In the genomic region with DNA sequence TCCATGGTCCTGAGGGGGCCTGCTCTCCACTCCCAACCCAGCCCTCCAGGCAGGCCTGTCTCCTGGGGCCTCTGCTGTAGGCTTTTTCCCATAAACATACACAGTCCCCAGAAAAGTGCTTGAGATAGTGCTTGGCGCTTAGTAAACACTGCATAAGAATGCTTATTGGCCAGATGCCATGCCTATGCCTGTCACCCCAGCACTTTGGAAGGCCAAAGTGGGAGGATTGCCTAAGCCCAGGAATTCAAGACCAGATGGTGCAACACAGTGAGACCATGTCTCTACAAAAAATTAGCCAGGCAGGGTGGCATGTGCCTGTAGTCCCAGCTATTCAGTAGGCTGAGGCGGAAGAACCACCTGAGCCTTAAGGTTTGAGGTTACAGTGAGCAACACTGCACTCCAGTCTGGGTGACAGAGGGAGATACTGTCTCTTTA, we compare ENCODE assay signal across 12 cellular contexts. TPM values are rescaled to one million over a fixed set of nuclear protein-coding genes. Genes with fewer than 3 reads are reported as not detected.
DNase-seq lines count a peak whose midpoint lies in the region; ATAC-seq and TF ChIP-seq lines count a peak whose summit lies in the region.
"Had no signal": no experiment of that assay in that cellular context is flagged by ENCODE, and none has a peak within 500 bp of the region (broad histone marks: within the 10 kb centered on the region; RNA-seq: fewer than 3 reads in every experiment).

No MANE protein-coding gene starts in this region.

- no peak for TF ChIP-seq POLR2A in erythroblast (IDR thresholded peaks at IDR 0.05; ENCODE audit: low read length)

- H3K27ac ChIP-seq in SK-N-MC, result peak overlapping the region; percentile 62; the same call in 1 of the 2 replicates
- no peak overlapping the region for H3K27ac ChIP-seq in heart right ventricle
- no peak overlapping the region for H3K27ac ChIP-seq in aorta (ENCODE audit: low read depth in 1 of 2, low read length in 2 of 2)
- H3K27ac ChIP-seq: BLaER1 treated with 17β-estradiol and CSF1 and Interleukin-3, amounts not matched to agents 10 nM and 100 nM had no signal

- H3K4me3 ChIP-seq in SK-N-MC (no peak overlapping the region; the same call in 1 of the 2 replicates), heart right ventricle (no peak overlapping the region), aorta (ENCODE audit: low read length in 2 of 2) (no peak overlapping the region)
- H3K4me3 ChIP-seq: BLaER1 treated with 17β-estradiol and CSF1 and Interleukin-3, amounts not matched to agents 10 nM and 100 nM; HAP-1 had no signal

- H3K4me1 ChIP-seq in heart right ventricle, result peaks cover 0 to 7% (median 0%) of the 10 kb centered on the region in 9 donors
- no peaks in the 10 kb centered on the region for H3K4me1 ChIP-seq in aorta (ENCODE audit: control insufficient read depth in 1 of 2, insufficient read depth in 2 of 2, low read length in 2 of 2)
- H3K4me1 ChIP-seq: BLaER1 treated with 17β-estradiol and CSF1 and Interleukin-3, amounts not matched to agents 10 nM and 100 nM had no signal

- 57 to 61% methylated on average over 2 of the region's 2 CpGs for WGBS in heart right ventricle, 2 donors
- WGBS in aorta, 2 donors, result 58 to 60% methylated on average over 2 of the region's 2 CpGs

- no peaks in the 10 kb centered on the region for H3K9me3 ChIP-seq in SK-N-MC (ENCODE audit: low read depth, low read length)
- H3K9me3 ChIP-seq in heart right ventricle, result no peaks in the 10 kb centered on the region
- no peaks in the 10 kb centered on the region for H3K9me3 ChIP-seq in aorta (ENCODE audit: control insufficient read depth, low read length)
- H3K9me3 ChIP-seq: BLaER1 treated with 17β-estradiol and CSF1 and Interleukin-3, amounts not matched to agents 10 nM and 100 nM; HAP-1 had no signal

- H3K27me3 ChIP-seq in heart right ventricle (no peaks in the 10 kb centered on the region), aorta (ENCODE audit: control insufficient read depth in 1 of 2, insufficient read depth in 2 of 2, low read length in 1 of 2) (no peaks in the 10 kb centered on the region)
- H3K27me3 ChIP-seq: BLaER1 treated with 17β-estradiol and CSF1 and Interleukin-3, amounts not matched to agents 10 nM and 100 nM had no signal

- DNase-seq in NCI-H82 (lab: John Stamatoyannopoulos, UW), result peak; percentile 71
- DNase-seq in NCI-H82 treated with DMSO at 0.1 percent for 48 hours (lab: John Stamatoyannopoulos, UW; ENCODE audit: unreplicated experiment), result no peak
- DNase-seq in SK-N-MC (ENCODE audit: low read depth, low spot score), result no peak
- peak in 1 of 2 donors; percentile 8 for DNase-seq in heart right ventricle
- DNase-seq in aorta, result no peak
- no peak for DNase-seq in erythroblast (lab: John Stamatoyannopoulos, UW)
- DNase-seq: activated naive CD8-positive, alpha-beta T cell treated with anti-CD3 and anti-CD28 coated beads, Interleukin-2, amount 10 ng/mL, durations not matched to agents 7 days and 5 days; stimulated activated CD8-positive, alpha-beta memory T cell treated with anti-CD3 and anti-CD28 coated beads, Interleukin-4, amount 100 ng/mL, for 48 hours had no signal

- intact Hi-C loops in heart right ventricle (cut with DNase I), result no loop called here
- intact Hi-C loops in aorta (cut with DNase I), result no loop called here

- peak; percentile 16 to 87 (median 62) for ATAC-seq in heart right ventricle
- ATAC-seq in aorta (ENCODE audit: low FRiP score), result peak; percentile 36
- no peak for ATAC-seq in GM18519 (IDR thresholded peaks at IDR 0.05; ENCODE audit: low FRiP score, unreplicated experiment)
- no peak for ATAC-seq in HG03135 (IDR thresholded peaks at IDR 0.05; ENCODE audit: unreplicated experiment)

- H3K36me3 ChIP-seq in SK-N-MC (ENCODE audit: insufficient read depth, low read length), result no peaks in the 10 kb centered on the region
- no peaks in the 10 kb centered on the region for H3K36me3 ChIP-seq in heart right ventricle
- no peaks in the 10 kb centered on the region for H3K36me3 ChIP-seq in aorta (ENCODE audit: control insufficient read depth in 1 of 2, insufficient read depth in 2 of 2, low read length in 1 of 2)
- H3K36me3 ChIP-seq: BLaER1 treated with 17β-estradiol and CSF1 and Interleukin-3, amounts not matched to agents 10 nM and 100 nM; HAP-1 had no signal

- H3K9ac ChIP-seq in SK-N-MC (ENCODE audit: insufficient read length), result peak overlapping the region; percentile 7
- H3K9ac ChIP-seq: BLaER1 treated with 17β-estradiol and CSF1 and Interleukin-3, amounts not matched to agents 10 nM and 100 nM had no signal

- TF ChIP-seq CTCF in heart right ventricle (IDR thresholded peaks at IDR 0.05), result no peak

RNA-seq across cellular contexts. Expression of a gene that starts 24.6 kb away (rescaled TPM):
- total RNA-seq in heart right ventricle, result 10 to 100 TPM; 10.1 to 17.0 (median 12.8) TPM
- polyA plus RNA-seq in heart right ventricle, result 10 to 100 TPM; 14.1 to 27.5 TPM
- 10 to 100 TPM; 29.1 to 30.3 TPM for total RNA-seq in aorta
- polyA plus RNA-seq in aorta, result 10 to 100 TPM; 26.8 to 98.7 TPM

Comparison
In these comparisons a context has a peak if more than half of its experiments do, and no peak if none do; other contexts are left out.
1. ATAC-seq: peak in heart right ventricle (8 of 8) and aorta (single experiment); none in GM18519 (single experiment) and HG03135 (single experiment).